In genomic region chr14:21302013-21302857, GRCh38 we compare ENCODE assay signal across 16 cellular contexts. TPM values are rescaled to one million over a fixed set of nuclear protein-coding genes. Genes with fewer than 3 reads are reported as not detected.
"Had no signal": no experiment of that assay in that cellular context is flagged by ENCODE, and none has a peak within 500 bp of the region (broad histone marks: within the 10 kb centered on the region; RNA-seq: fewer than 3 reads in every experiment).

No MANE protein-coding gene starts in this region.

- DNase-seq: activated CD4-positive, CD25-positive, alpha-beta regulatory T cell; activated CD8-positive, alpha-beta memory T cell treated with anti-CD3 and anti-CD28 coated beads, Interleukin-2, amount 10 ng/mL, durations not matched to agents 7 days and 5 days; activated gamma-delta T cell; activated T-cell treated with anti-CD3 and anti-CD28 coated beads, Interleukin-2, amount 50 U/mL, for 4 hours; amygdala; brain microvascular endothelial cell; dermis blood vessel endothelial cell; lower lobe of right lung; midbrain; trophoblast cell had no signal

- H3K36me3 ChIP-seq: brain microvascular endothelial cell, lower lobe of right lung, neutrophil had no signal

- H3K4me3 ChIP-seq: lower lobe of right lung, smooth muscle cell had no signal

- H3K4me2 ChIP-seq: smooth muscle cell had no signal

- H3K9me3 Mint-ChIP-seq: activated T-cell treated with anti-CD3 and anti-CD28 coated beads, Interleukin-2, amount 50 U/mL, for 4 hours; stimulated activated effector memory CD8-positive, alpha-beta T cell treated with anti-CD3 and anti-CD28 coated beads, Interleukin-12 subunit alpha, Interleukin-12 subunit beta, amount 100 ng/mL, for 72 hours; T-helper 1 cell treated with Interleukin-12 subunit alpha and Interleukin-12 subunit beta and Interleukin-4 antibody, amounts not matched to agents 30 μg/mL and 1 μg/mL, for 36 hours had no signal

- ATAC-seq: activated CD8-positive, alpha-beta memory T cell treated with anti-CD3 and anti-CD28 coated beads, Interleukin-2, amount 10 ng/mL, durations not matched to agents 7 days and 5 days; activated T-cell treated with anti-CD3 and anti-CD28 coated beads, Interleukin-2, amount 50 U/mL, for 4 hours; lower lobe of right lung; stimulated activated effector memory CD8-positive, alpha-beta T cell treated with anti-CD3 and anti-CD28 coated beads, Interleukin-12 subunit alpha, Interleukin-12 subunit beta, amount 100 ng/mL, for 72 hours had no signal

- H3K36me3 Mint-ChIP-seq: activated CD8-positive, alpha-beta memory T cell treated with anti-CD3 and anti-CD28 coated beads, Interleukin-2, amount 10 ng/mL, durations not matched to agents 7 days and 5 days; activated naive CD8-positive, alpha-beta T cell; stimulated activated effector memory CD8-positive, alpha-beta T cell treated with anti-CD3 and anti-CD28 coated beads, Interleukin-12 subunit alpha, Interleukin-12 subunit beta, amount 100 ng/mL, for 72 hours had no signal

- H3K9me3 ChIP-seq: lower lobe of right lung, neutrophil had no signal

- H3K27ac ChIP-seq: brain microvascular endothelial cell, lower lobe of right lung, neutrophil had no signal

- H3K27ac Mint-ChIP-seq: activated CD8-positive, alpha-beta memory T cell treated with anti-CD3 and anti-CD28 coated beads, Interleukin-2, amount 10 ng/mL, durations not matched to agents 7 days and 5 days; activated naive CD8-positive, alpha-beta T cell; stimulated activated effector memory CD8-positive, alpha-beta T cell treated with anti-CD3 and anti-CD28 coated beads, Interleukin-12 subunit alpha, Interleukin-12 subunit beta, amount 100 ng/mL, for 72 hours; T-helper 1 cell treated with Interleukin-12 subunit alpha and Interleukin-12 subunit beta and Interleukin-4 antibody, amounts not matched to agents 30 μg/mL and 1 μg/mL, for 36 hours had no signal

- H3K4me3 Mint-ChIP-seq: activated CD8-positive, alpha-beta memory T cell treated with anti-CD3 and anti-CD28 coated beads, Interleukin-2, amount 10 ng/mL, durations not matched to agents 7 days and 5 days; activated T-cell treated with anti-CD3 and anti-CD28 coated beads, Interleukin-2, amount 50 U/mL, for 4 hours; T-helper 1 cell treated with Interleukin-12 subunit alpha and Interleukin-12 subunit beta and Interleukin-4 antibody, amounts not matched to agents 30 μg/mL and 1 μg/mL, for 36 hours had no signal

RNA-seq across cellular contexts. Expression of gene RPGRIP1, which starts 22.4 kb away (rescaled TPM):
- total RNA-seq: activated CD8-positive, alpha-beta memory T cell treated with anti-CD3 and anti-CD28 coated beads, Interleukin-2, amount 10 ng/mL, durations not matched to agents 7 days and 5 days; dermis blood vessel endothelial cell; epithelial cell of proximal tubule; smooth muscle cell had no signal
- polyA plus RNA-seq: smooth muscle cell had no signal
